Comparison of ENCODE assay signal across 8 cellular contexts in genomic region chr9:113056191-113057106, GRCh38. TPM values are rescaled to one million over a fixed set of nuclear protein-coding genes. Genes with fewer than 3 reads are reported as not detected.
DNase-seq lines count a peak whose midpoint lies in the region; ATAC-seq, FAIRE-seq and TF ChIP-seq lines count a peak whose summit lies in the region.

ZFP37 (minus strand) TSS chr9:113056724; CDS start chr9:113056688, 36 bp downstream.

- 3 to 6% methylated on average over 26 to 36 of the region's 62 CpGs for WGBS in gastroesophageal sphincter (ENCODE audit: low coverage in 1 of 2), 2 donors

- peak within 1 kb of the TSS; percentile 43 for H3K9ac ChIP-seq in neural progenitor cell

- DNase-seq in AG10803 (ENCODE audit: low read depth) (peak; percentile 97), HTR-8/SVneo (ENCODE audit: insufficient read length, low spot score) (peak; percentile 87), RPMI8226 (peak; percentile 84), neural progenitor cell (ENCODE audit: low spot score) (peak; percentile 95)
- peak; percentile 78 for DNase-seq in activated naive CD4-positive, alpha-beta T cell treated with Interleukin-2 at 50 U/mL for 16 hours
- peak; percentile 76 to 84 for DNase-seq in stimulated activated naive CD8-positive, alpha-beta T cell treated with anti-CD3 and anti-CD28 coated beads, Interleukin-15, amount 100 ng/mL, for 72 hours

- H3K36me3 ChIP-seq in gastroesophageal sphincter (peaks cover 0 to 24% of the 10 kb centered on the region in 2 donors), neural progenitor cell (no peaks in the 10 kb centered on the region)

- peaks cover 12% of the 10 kb centered on the region for H3K27me3 Mint-ChIP-seq in neural progenitor cell (ENCODE audit: insufficient read depth, low read depth)
- no peaks in the 10 kb centered on the region for H3K27me3 Mint-ChIP-seq in stimulated activated naive CD8-positive, alpha-beta T cell treated with anti-CD3 and anti-CD28 coated beads, Interleukin-15, amount 100 ng/mL, for 72 hours

- no peak within 1 kb of the TSS for H3K4me3 Mint-ChIP-seq in neural progenitor cell
- H3K4me3 Mint-ChIP-seq in stimulated activated naive CD8-positive, alpha-beta T cell treated with anti-CD3 and anti-CD28 coated beads, Interleukin-15, amount 100 ng/mL, for 72 hours, result no peak within 1 kb of the TSS

- H2AFZ ChIP-seq in neural progenitor cell (replicated peaks), result peak within 1 kb of the TSS; percentile 98

- no peak for TF ChIP-seq POLR2A in gastroesophageal sphincter (IDR thresholded peaks at IDR 0.05)

- FAIRE-seq in HTR-8/SVneo (lab: Jason Lieb, UNC), result peak; percentile 80

- H3K4me1 ChIP-seq in gastroesophageal sphincter, result peaks cover 0 to 18% (median 0%) of the 10 kb centered on the region in 3 donors
- H3K4me1 ChIP-seq in neural progenitor cell, result no peaks in the 10 kb centered on the region

- H3K4me3 ChIP-seq in AG10803 (ENCODE audit: low read length) (peak within 1 kb of the TSS; percentile 84), gastroesophageal sphincter (peak within 1 kb of the TSS; percentile 68 to 98), neural progenitor cell (peak within 1 kb of the TSS; percentile 80)

- TF ChIP-seq EP300 in gastroesophageal sphincter (IDR thresholded peaks at IDR 0.05), result no peak

- H3K27ac Mint-ChIP-seq in neural progenitor cell, result no peak within 1 kb of the TSS
- no peak within 1 kb of the TSS for H3K27ac Mint-ChIP-seq in stimulated activated naive CD8-positive, alpha-beta T cell treated with anti-CD3 and anti-CD28 coated beads, Interleukin-15, amount 100 ng/mL, for 72 hours

- H3K27ac ChIP-seq in gastroesophageal sphincter, result peak within 1 kb of the TSS; percentile 55 to 83 (median 78)
- H3K27ac ChIP-seq in neural progenitor cell, result no peak within 1 kb of the TSS

- peaks cover 20% of the 10 kb centered on the region for H3K27me3 ChIP-seq in gastroesophageal sphincter
- H3K27me3 ChIP-seq in neural progenitor cell, result peaks cover 36% of the 10 kb centered on the region

- no peaks in the 10 kb centered on the region for H3K4me1 Mint-ChIP-seq in neural progenitor cell
- no peaks in the 10 kb centered on the region for H3K4me1 Mint-ChIP-seq in stimulated activated naive CD8-positive, alpha-beta T cell treated with anti-CD3 and anti-CD28 coated beads, Interleukin-15, amount 100 ng/mL, for 72 hours

- H3K9me3 ChIP-seq in gastroesophageal sphincter, result peaks cover 0 to 68% (median 0%) of the 10 kb centered on the region in 3 donors
- peaks cover 12% of the 10 kb centered on the region for H3K9me3 ChIP-seq in neural progenitor cell (ENCODE audit: low read depth)

- peak within 1 kb of the TSS; percentile 80 for H3K4me2 ChIP-seq in neural progenitor cell

- H3K9me3 Mint-ChIP-seq in neural progenitor cell, result peaks cover 15% of the 10 kb centered on the region
- H3K9me3 Mint-ChIP-seq in stimulated activated naive CD8-positive, alpha-beta T cell treated with anti-CD3 and anti-CD28 coated beads, Interleukin-15, amount 100 ng/mL, for 72 hours, result peaks cover 0 to 12% of the 10 kb centered on the region in 2 donors

- H4K20me1 ChIP-seq in neural progenitor cell (ENCODE audit: low read depth), result no peaks in the 10 kb centered on the region

- ATAC-seq in GM19467 (IDR thresholded peaks at IDR 0.05; ENCODE audit: unreplicated experiment) (peak; percentile 93), gastroesophageal sphincter (peak; percentile 100)
- ATAC-seq in stimulated activated naive CD8-positive, alpha-beta T cell treated with anti-CD3 and anti-CD28 coated beads, Interleukin-15, amount 100 ng/mL, for 72 hours, result peak; percentile 96

- peaks cover 3% of the 10 kb centered on the region for H3K36me3 Mint-ChIP-seq in neural progenitor cell

- peaks cover 44% of the 10 kb centered on the region for H3K79me2 ChIP-seq in neural progenitor cell (ENCODE audit: low read depth)

- TF ChIP-seq CTCF in AG10803 (conservative IDR thresholded peaks at IDR 0.05; ENCODE audit: low read length) (no peak), gastroesophageal sphincter (IDR thresholded peaks at IDR 0.05) (peak in 1 of 4 experiments; percentile 28), neural progenitor cell (IDR thresholded peaks at IDR 0.05) (no peak)

- no peaks in the 10 kb centered on the region for H3F3A ChIP-seq in neural progenitor cell (ENCODE audit: low read depth)

RNA-seq across cellular contexts. Expression of gene ZFP37, which starts in this region (rescaled TPM):
- 1 to 10 TPM; 1.9 to 4.7 (median 3.0) TPM for total RNA-seq in gastroesophageal sphincter
- total RNA-seq in neural progenitor cell (ENCODE audit: low replicate concordance), result 13.3 and 14.1 TPM in 2 replicates
